Comparison of ENCODE assay signal across 1 cellular context in the genomic region with DNA sequence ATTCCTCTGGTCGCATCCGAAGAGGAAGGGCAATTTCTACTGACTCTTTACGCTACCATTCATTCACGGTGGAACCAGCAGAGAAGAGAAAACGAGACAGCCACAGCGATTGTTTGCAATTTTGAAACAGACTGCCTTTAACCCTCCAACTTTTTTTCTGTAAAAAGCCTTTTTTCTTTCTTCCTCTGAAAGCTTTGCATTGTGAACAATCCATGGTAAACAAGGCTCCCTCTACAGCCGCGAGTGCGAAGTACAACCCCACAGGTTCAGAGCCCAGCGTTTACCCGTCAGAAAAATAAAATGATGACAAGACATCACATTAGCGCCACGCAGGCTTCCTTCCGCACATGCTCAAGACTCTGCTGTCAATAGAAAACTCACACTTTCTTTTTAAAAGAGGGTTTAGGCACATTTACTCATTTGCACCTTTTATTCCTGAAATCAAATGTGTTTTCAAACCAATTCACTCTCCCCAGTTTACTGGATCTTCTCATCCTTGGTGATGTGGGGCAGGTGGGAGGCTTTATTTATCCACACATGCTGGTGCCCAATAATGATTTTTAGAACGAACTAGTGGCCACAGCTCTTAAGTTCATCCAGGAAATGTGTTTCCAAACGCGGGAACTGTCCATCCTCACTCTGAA.
TF ChIP-seq lines count a peak whose summit lies in the region.

No MANE protein-coding gene starts in this region.

TF ChIP-seq in K562, 482 proteins besides CTCF, POLR2A, EP300 and RAD21 (continued from another document and continues in another):
- TF ChIP-seq, protein P1, sequence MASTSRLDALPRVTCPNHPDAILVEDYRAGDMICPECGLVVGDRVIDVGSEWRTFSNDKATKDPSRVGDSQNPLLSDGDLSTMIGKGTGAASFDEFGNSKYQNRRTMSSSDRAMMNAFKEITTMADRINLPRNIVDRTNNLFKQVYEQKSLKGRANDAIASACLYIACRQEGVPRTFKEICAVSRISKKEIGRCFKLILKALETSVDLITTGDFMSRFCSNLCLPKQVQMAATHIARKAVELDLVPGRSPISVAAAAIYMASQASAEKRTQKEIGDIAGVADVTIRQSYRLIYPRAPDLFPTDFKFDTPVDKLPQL (IDR thresholded peaks at IDR 0.05; ENCODE audit: extremely low read depth, insufficient read length), result no peak
- TF ChIP-seq CBX2 (IDR thresholded peaks at IDR 0.05; ENCODE audit: insufficient read depth, low read length, poor library complexity, severe bottlenecking) (no peak), STAT5B (CRISPR knock-in tag; IDR thresholded peaks at IDR 0.05) (no peak), COPS2 (conservative IDR thresholded peaks at IDR 0.05) (no peak), FUS (optimal IDR thresholded peaks at IDR 0.05; ENCODE audit: low read depth, low read length) (no peak), ZNF140 (CRISPR knock-in tag; IDR thresholded peaks at IDR 0.05) (no peak), ZSCAN32 (CRISPR knock-in tag; IDR thresholded peaks at IDR 0.05) (no peak), ETV1 (tag; conservative IDR thresholded peaks at IDR 0.05; ENCODE audit: low read depth) (no peak), L3MBTL2 (IDR thresholded peaks at IDR 0.05) (0 out of 2 replicates have a peak, but pooled peaks have one; percentile 14), NCOA1 (IDR thresholded peaks at IDR 0.05; ENCODE audit: low read depth) (no peak), ZNF75A (CRISPR knock-in tag; IDR thresholded peaks at IDR 0.05) (no peak), PRPF4 (IDR thresholded peaks at IDR 0.05; ENCODE audit: insufficient read depth, low read depth, low read length, poor library complexity, severe bottlenecking) (no peak), CBFA2T2 (conservative IDR thresholded peaks at IDR 0.05) (no peak), LEF1 (IDR thresholded peaks at IDR 0.05) (no peak), PHB (CRISPR knock-in tag; IDR thresholded peaks at IDR 0.05) (no peak), CTBP1 (IDR thresholded peaks at IDR 0.05; ENCODE audit: borderline replicate concordance) (no peak), CXXC5 (CRISPR knock-in tag; IDR thresholded peaks at IDR 0.05) (no peak), ZNF785 (CRISPR knock-in tag; IDR thresholded peaks at IDR 0.05) (no peak), ZNF778 (CRISPR knock-in tag; IDR thresholded peaks at IDR 0.05) (no peak), SIRT6 (IDR thresholded peaks at IDR 0.05; ENCODE audit: low read depth, low read length) (no peak), TAF7 (tag; IDR thresholded peaks at IDR 0.05) (no peak), BCOR (IDR thresholded peaks at IDR 0.05) (no peak), KLF13 (tag; IDR thresholded peaks at IDR 0.05; ENCODE audit: borderline replicate concordance, low read depth) (no peak), KLF6 (CRISPR knock-in tag; IDR thresholded peaks at IDR 0.05; ENCODE audit: borderline replicate concordance) (no peak), HMG20B (CRISPR knock-in tag; IDR thresholded peaks at IDR 0.05) (no peak), JUN (IDR thresholded peaks at IDR 0.05; ENCODE audit: borderline replicate concordance, low read depth, low read length) (no peak), JUN (CRISPR knock-in tag; IDR thresholded peaks at IDR 0.05; ENCODE audit: borderline replicate concordance) (no peak)
- TF ChIP-seq, protein P2, sequence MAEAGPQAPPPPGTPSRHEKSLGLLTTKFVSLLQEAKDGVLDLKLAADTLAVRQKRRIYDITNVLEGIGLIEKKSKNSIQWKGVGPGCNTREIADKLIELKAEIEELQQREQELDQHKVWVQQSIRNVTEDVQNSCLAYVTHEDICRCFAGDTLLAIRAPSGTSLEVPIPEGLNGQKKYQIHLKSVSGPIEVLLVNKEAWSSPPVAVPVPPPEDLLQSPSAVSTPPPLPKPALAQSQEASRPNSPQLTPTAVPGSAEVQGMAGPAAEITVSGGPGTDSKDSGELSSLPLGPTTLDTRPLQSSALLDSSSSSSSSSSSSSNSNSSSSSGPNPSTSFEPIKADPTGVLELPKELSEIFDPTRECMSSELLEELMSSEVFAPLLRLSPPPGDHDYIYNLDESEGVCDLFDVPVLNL (CRISPR knock-in tag; IDR thresholded peaks at IDR 0.05; ENCODE audit: low read depth), result no peak
- TF ChIP-seq, protein P3, sequence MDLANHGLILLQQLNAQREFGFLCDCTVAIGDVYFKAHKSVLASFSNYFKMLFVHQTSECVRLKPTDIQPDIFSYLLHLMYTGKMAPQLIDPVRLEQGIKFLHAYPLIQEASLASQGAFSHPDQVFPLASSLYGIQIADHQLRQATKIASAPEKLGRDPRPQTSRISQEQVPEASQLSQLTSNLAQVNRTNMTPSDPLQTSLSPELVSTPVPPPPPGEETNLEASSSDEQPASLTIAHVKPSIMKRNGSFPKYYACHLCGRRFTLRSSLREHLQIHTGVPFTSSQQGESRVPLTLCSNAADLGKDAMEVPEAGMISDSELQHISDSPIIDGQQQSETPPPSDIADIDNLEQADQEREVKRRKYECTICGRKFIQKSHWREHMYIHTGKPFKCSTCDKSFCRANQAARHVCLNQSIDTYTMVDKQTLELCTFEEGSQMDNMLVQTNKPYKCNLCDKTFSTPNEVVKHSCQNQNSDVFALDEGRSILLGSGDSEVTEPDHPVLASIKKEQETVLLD (IDR thresholded peaks at IDR 0.05), result no peak
- TF ChIP-seq, protein P4, sequence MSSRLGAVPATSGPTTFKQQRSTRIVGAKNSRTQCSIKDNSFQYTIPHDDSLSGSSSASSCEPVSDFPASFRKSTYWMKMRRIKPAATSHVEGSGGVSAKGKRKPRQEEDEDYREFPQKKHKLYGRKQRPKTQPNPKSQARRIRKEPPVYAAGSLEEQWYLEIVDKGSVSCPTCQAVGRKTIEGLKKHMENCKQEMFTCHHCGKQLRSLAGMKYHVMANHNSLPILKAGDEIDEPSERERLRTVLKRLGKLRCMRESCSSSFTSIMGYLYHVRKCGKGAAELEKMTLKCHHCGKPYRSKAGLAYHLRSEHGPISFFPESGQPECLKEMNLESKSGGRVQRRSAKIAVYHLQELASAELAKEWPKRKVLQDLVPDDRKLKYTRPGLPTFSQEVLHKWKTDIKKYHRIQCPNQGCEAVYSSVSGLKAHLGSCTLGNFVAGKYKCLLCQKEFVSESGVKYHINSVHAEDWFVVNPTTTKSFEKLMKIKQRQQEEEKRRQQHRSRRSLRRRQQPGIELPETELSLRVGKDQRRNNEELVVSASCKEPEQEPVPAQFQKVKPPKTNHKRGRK (tag; IDR thresholded peaks at IDR 0.05), result no peak
- TF ChIP-seq, protein P5, sequence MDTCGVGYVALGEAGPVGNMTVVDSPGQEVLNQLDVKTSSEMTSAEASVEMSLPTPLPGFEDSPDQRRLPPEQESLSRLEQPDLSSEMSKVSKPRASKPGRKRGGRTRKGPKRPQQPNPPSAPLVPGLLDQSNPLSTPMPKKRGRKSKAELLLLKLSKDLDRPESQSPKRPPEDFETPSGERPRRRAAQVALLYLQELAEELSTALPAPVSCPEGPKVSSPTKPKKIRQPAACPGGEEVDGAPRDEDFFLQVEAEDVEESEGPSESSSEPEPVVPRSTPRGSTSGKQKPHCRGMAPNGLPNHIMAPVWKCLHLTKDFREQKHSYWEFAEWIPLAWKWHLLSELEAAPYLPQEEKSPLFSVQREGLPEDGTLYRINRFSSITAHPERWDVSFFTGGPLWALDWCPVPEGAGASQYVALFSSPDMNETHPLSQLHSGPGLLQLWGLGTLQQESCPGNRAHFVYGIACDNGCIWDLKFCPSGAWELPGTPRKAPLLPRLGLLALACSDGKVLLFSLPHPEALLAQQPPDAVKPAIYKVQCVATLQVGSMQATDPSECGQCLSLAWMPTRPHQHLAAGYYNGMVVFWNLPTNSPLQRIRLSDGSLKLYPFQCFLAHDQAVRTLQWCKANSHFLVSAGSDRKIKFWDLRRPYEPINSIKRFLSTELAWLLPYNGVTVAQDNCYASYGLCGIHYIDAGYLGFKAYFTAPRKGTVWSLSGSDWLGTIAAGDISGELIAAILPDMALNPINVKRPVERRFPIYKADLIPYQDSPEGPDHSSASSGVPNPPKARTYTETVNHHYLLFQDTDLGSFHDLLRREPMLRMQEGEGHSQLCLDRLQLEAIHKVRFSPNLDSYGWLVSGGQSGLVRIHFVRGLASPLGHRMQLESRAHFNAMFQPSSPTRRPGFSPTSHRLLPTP (IDR thresholded peaks at IDR 0.05; ENCODE audit: borderline replicate concordance, extremely low read depth, insufficient read length), result no peak
- TF ChIP-seq, protein P6, sequence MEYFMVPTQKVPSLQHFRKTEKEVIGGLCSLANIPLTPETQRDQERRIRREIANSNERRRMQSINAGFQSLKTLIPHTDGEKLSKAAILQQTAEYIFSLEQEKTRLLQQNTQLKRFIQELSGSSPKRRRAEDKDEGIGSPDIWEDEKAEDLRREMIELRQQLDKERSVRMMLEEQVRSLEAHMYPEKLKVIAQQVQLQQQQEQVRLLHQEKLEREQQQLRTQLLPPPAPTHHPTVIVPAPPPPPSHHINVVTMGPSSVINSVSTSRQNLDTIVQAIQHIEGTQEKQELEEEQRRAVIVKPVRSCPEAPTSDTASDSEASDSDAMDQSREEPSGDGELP (CRISPR knock-in tag; IDR thresholded peaks at IDR 0.05; ENCODE audit: borderline replicate concordance), result no peak
- TF ChIP-seq, protein P7, sequence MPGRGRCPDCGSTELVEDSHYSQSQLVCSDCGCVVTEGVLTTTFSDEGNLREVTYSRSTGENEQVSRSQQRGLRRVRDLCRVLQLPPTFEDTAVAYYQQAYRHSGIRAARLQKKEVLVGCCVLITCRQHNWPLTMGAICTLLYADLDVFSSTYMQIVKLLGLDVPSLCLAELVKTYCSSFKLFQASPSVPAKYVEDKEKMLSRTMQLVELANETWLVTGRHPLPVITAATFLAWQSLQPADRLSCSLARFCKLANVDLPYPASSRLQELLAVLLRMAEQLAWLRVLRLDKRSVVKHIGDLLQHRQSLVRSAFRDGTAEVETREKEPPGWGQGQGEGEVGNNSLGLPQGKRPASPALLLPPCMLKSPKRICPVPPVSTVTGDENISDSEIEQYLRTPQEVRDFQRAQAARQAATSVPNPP (IDR thresholded peaks at IDR 0.05; ENCODE audit: borderline replicate concordance, insufficient read depth, insufficient read length), result no peak
- TF ChIP-seq, protein P8, sequence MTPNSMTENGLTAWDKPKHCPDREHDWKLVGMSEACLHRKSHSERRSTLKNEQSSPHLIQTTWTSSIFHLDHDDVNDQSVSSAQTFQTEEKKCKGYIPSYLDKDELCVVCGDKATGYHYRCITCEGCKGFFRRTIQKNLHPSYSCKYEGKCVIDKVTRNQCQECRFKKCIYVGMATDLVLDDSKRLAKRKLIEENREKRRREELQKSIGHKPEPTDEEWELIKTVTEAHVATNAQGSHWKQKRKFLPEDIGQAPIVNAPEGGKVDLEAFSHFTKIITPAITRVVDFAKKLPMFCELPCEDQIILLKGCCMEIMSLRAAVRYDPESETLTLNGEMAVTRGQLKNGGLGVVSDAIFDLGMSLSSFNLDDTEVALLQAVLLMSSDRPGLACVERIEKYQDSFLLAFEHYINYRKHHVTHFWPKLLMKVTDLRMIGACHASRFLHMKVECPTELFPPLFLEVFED (CRISPR knock-in tag; conservative IDR thresholded peaks at IDR 0.05), result no peak
- TF ChIP-seq, protein P9, sequence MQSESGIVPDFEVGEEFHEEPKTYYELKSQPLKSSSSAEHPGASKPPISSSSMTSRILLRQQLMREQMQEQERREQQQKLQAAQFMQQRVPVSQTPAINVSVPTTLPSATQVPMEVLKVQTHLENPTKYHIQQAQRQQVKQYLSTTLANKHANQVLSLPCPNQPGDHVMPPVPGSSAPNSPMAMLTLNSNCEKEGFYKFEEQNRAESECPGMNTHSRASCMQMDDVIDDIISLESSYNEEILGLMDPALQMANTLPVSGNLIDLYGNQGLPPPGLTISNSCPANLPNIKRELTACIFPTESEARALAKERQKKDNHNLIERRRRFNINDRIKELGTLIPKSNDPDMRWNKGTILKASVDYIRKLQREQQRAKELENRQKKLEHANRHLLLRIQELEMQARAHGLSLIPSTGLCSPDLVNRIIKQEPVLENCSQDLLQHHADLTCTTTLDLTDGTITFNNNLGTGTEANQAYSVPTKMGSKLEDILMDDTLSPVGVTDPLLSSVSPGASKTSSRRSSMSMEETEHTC (IDR thresholded peaks at IDR 0.05), result no peak
- TF ChIP-seq, protein P10, sequence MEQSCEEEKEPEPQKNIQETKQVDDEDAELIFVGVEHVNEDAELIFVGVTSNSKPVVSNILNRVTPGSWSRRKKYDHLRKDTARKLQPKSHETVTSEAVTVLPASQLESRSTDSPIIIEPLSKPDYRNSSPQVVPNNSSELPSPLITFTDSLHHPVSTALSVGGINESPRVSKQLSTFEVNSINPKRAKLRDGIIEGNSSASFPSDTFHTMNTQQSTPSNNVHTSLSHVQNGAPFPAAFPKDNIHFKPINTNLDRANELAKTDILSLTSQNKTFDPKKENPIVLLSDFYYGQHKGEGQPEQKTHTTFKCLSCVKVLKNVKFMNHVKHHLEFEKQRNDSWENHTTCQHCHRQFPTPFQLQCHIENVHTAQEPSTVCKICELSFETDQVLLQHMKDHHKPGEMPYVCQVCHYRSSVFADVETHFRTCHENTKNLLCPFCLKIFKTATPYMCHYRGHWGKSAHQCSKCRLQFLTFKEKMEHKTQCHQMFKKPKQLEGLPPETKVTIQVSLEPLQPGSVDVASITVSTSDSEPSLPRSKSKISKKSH (CRISPR knock-in tag; IDR thresholded peaks at IDR 0.05), result no peak
- TF ChIP-seq, protein P11, sequence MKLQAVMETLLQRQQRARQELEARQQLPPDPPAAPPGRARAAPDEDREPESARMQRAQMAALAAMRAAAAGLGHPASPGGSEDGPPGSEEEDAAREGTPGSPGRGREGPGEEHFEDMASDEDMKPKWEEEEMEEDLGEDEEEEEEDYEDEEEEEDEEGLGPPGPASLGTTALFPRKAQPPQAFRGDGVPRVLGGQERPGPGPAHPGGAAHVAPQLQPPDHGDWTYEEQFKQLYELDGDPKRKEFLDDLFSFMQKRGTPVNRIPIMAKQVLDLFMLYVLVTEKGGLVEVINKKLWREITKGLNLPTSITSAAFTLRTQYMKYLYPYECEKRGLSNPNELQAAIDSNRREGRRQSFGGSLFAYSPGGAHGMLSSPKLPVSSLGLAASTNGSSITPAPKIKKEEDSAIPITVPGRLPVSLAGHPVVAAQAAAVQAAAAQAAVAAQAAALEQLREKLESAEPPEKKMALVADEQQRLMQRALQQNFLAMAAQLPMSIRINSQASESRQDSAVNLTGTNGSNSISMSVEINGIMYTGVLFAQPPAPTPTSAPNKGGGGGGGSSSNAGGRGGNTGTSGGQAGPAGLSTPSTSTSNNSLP (IDR thresholded peaks at IDR 0.05; ENCODE audit: borderline replicate concordance, low read depth, low read length), result no peak
- TF ChIP-seq, protein P12, sequence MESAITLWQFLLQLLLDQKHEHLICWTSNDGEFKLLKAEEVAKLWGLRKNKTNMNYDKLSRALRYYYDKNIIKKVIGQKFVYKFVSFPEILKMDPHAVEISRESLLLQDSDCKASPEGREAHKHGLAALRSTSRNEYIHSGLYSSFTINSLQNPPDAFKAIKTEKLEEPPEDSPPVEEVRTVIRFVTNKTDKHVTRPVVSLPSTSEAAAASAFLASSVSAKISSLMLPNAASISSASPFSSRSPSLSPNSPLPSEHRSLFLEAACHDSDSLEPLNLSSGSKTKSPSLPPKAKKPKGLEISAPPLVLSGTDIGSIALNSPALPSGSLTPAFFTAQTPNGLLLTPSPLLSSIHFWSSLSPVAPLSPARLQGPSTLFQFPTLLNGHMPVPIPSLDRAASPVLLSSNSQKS (CRISPR knock-in tag; IDR thresholded peaks at IDR 0.05), result no peak
- TF ChIP-seq, protein P13, sequence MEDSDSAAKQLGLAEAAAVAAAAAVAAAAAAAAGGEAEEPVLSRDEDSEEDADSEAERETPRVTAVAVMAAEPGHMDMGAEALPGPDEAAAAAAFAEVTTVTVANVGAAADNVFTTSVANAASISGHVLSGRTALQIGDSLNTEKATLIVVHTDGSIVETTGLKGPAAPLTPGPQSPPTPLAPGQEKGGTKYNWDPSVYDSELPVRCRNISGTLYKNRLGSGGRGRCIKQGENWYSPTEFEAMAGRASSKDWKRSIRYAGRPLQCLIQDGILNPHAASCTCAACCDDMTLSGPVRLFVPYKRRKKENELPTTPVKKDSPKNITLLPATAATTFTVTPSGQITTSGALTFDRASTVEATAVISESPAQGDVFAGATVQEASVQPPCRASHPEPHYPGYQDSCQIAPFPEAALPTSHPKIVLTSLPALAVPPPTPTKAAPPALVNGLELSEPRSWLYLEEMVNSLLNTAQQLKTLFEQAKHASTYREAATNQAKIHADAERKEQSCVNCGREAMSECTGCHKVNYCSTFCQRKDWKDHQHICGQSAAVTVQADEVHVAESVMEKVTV (CRISPR knock-in tag; IDR thresholded peaks at IDR 0.05), result 0 out of 2 replicates have a peak, but pooled peaks have one; percentile 27
